28 cellular contexts compared by ENCODE assay signal in the genomic region with DNA sequence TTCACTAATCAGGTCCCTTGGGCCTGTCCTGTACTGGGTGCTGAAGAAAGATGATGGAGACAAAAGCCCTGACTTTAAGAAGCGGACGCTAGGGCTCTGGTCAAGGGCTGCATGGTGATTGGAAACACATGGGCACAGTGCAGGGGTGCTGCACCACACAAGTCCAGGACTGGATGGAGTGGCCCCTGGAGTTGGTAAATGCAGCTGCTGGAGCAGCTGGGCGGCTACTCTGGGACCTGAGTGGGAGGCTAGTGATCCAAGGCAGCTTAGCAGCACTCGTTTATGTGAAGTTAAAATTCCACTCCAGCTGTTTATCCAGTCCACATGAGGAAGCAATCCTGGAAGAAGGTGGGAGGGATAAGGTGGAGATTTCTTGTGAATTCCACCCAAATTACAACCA. TPM values are rescaled to one million over a fixed set of nuclear protein-coding genes. Genes with fewer than 3 reads are reported as not detected.
DNase-seq lines count a peak whose midpoint lies in the region; ATAC-seq, FAIRE-seq and TF ChIP-seq lines count a peak whose summit lies in the region.
"Had no signal": no experiment of that assay in that cellular context is flagged by ENCODE, and none has a peak within 500 bp of the region (broad histone marks: within the 10 kb centered on the region; RNA-seq: fewer than 3 reads in every experiment).

No MANE protein-coding gene starts in this region.

- H3K4me2 ChIP-seq in HepG2 (ENCODE audit: low read depth, low read length), result no peak overlapping the region
- no peak overlapping the region for H3K4me2 ChIP-seq in hepatocyte

- H3K27me3 ChIP-seq in HepG2 (ENCODE audit: control insufficient read depth in 1 of 2, insufficient read depth in 2 of 2, low read length in 2 of 2), result no peaks in the 10 kb centered on the region
- no peaks in the 10 kb centered on the region for H3K27me3 ChIP-seq in right lobe of liver
- no peaks in the 10 kb centered on the region for H3K27me3 ChIP-seq in hepatocyte

- TSS peak; percentile 5 for BruUV-seq in HepG2 (replicated peaks; lab: Mats Ljungman, UMichigan)

- peak overlapping the region; percentile 55 for H3K4me3 Mint-ChIP-seq in type B pancreatic cell
- H3K4me3 Mint-ChIP-seq: activated CD4-positive, alpha-beta T cell treated with anti-CD3 and anti-CD28 coated beads, Interleukin-2, amount 10 ng/mL, durations not matched to agents 7 days and 5 days; activated CD8-positive, alpha-beta memory T cell treated with anti-CD3 and anti-CD28 coated beads, Interleukin-2, amount 10 ng/mL, durations not matched to agents 7 days and 5 days; activated naive CD4-positive, alpha-beta T cell treated with anti-CD3 and anti-CD28 coated beads, Interleukin-2, amount 10 ng/mL, durations not matched to agents 7 days and 5 days; CD4-positive, CD25-positive, alpha-beta regulatory T cell; endodermal cell; HFFc6; natural killer cell had no signal

- WGBS in HepG2 (ENCODE audit: low lambda C conversion rate), result 94% methylated on average over 4 of the region's 4 CpGs
- WGBS in right lobe of liver (ENCODE audit: insufficient coverage, low coverage, low lambda C conversion rate, missing lambda C conversion rate), result 100% methylated on average over 1 of the region's 4 CpGs
- 39% methylated on average over 4 of the region's 4 CpGs for WGBS in hepatocyte (ENCODE audit: low lambda C conversion rate, missing lambda C conversion rate)

- peaks cover 57% of the 10 kb centered on the region for H3K79me2 ChIP-seq in HepG2 (ENCODE audit: insufficient read depth, low read length)
- H3K79me2 ChIP-seq in hepatocyte, result peaks cover 79% of the 10 kb centered on the region

- H3K36me3 Mint-ChIP-seq in type B pancreatic cell, result peaks cover 18% of the 10 kb centered on the region
- H3K36me3 Mint-ChIP-seq: activated CD8-positive, alpha-beta memory T cell treated with anti-CD3 and anti-CD28 coated beads, Interleukin-2, amount 10 ng/mL, durations not matched to agents 7 days and 5 days; activated naive CD4-positive, alpha-beta T cell treated with anti-CD3 and anti-CD28 coated beads, Interleukin-2, amount 10 ng/mL, durations not matched to agents 7 days and 5 days; CD4-positive, CD25-positive, alpha-beta regulatory T cell; natural killer cell had no signal

- no peaks in the 10 kb centered on the region for H3K9me2 ChIP-seq in hepatocyte (replicated peaks; ENCODE audit: insufficient read depth)

- CTCF ChIA-PET in HepG2 (lab: Yijun Ruan, JAX; ENCODE audit: low intra/inter-chr PET ratio, low total read pairs), result no interaction called here

- H3K27ac ChIP-seq in HepG2 (ENCODE audit: extremely low read length, insufficient read depth, low read length) (no peak overlapping the region), right lobe of liver (no peak overlapping the region), hepatocyte (peak overlapping the region; percentile 77)
- H3K27ac ChIP-seq: coronary artery, thoracic aorta, WERI-Rb-1 had no signal

- H3K9me3 Mint-ChIP-seq in type B pancreatic cell, result no peaks in the 10 kb centered on the region
- H3K9me3 Mint-ChIP-seq: activated CD4-positive, alpha-beta T cell treated with anti-CD3 and anti-CD28 coated beads, Interleukin-2, amount 10 ng/mL, durations not matched to agents 7 days and 5 days; activated naive CD4-positive, alpha-beta T cell treated with anti-CD3 and anti-CD28 coated beads, Interleukin-2, amount 10 ng/mL, durations not matched to agents 7 days and 5 days; endodermal cell; HFFc6; natural killer cell had no signal

- no peak for FAIRE-seq in HepG2 (lab: Jason Lieb, UNC)
- FAIRE-seq: D721Med had no signal

- peaks cover 52% of the 10 kb centered on the region for H3K4me1 ChIP-seq in HepG2 (ENCODE audit: insufficient read depth, low read length)
- peaks cover 0 to 50% (median 22%) of the 10 kb centered on the region in 4 donors for H3K4me1 ChIP-seq in right lobe of liver
- H3K4me1 ChIP-seq in hepatocyte (ENCODE audit: insufficient read depth), result peaks cover 43% of the 10 kb centered on the region

- no peak for TF ChIP-seq EP300 in HepG2 (IDR thresholded peaks at IDR 0.05; ENCODE audit: low read depth in 2 of 2, low read length in 2 of 2)
- TF ChIP-seq EP300 in HepG2 (CRISPR knock-in tag; IDR thresholded peaks at IDR 0.05; ENCODE audit: borderline replicate concordance), result no peak

- intact Hi-C loops in HepG2 (cut with micrococcal nuclease; ENCODE audit: unreplicated experiment) (loop anchor here (5.0 kb wide), 1 partner anchor 36 kb away; no protein-coding TSS in a partner anchor), right lobe of liver (cut with DNase I) (no loop called here)

- in situ Hi-C loops in HepG2 (cut with HindIII; ENCODE audit: extremely low pct_ligation_motif_present, low pct_unique_long_range_greater_than_20kb) (no loop called here), astrocyte of the spinal cord (cut with HindIII; ENCODE audit: low sequenced_read_pairs) (no loop called here)

- TF ChIP-seq RAD21 in HepG2 (CRISPR knock-in tag; IDR thresholded peaks at IDR 0.05), result no peak

- peak overlapping the region; percentile 15 for H3K27ac Mint-ChIP-seq in type B pancreatic cell
- H3K27ac Mint-ChIP-seq: activated CD4-positive, alpha-beta T cell treated with anti-CD3 and anti-CD28 coated beads, Interleukin-2, amount 10 ng/mL, durations not matched to agents 7 days and 5 days; activated CD8-positive, alpha-beta memory T cell treated with anti-CD3 and anti-CD28 coated beads, Interleukin-2, amount 10 ng/mL, durations not matched to agents 7 days and 5 days; activated naive CD4-positive, alpha-beta T cell treated with anti-CD3 and anti-CD28 coated beads, Interleukin-2, amount 10 ng/mL, durations not matched to agents 7 days and 5 days; CD4-positive, CD25-positive, alpha-beta regulatory T cell; endodermal cell; HFFc6; natural killer cell had no signal

- H4K20me1 ChIP-seq in HepG2 (ENCODE audit: insufficient read depth, low read length) (no peaks in the 10 kb centered on the region), hepatocyte (ENCODE audit: insufficient read depth, poor library complexity, severe bottlenecking) (peaks cover 7% of the 10 kb centered on the region)

- no peaks in the 10 kb centered on the region for H3K27me3 Mint-ChIP-seq in type B pancreatic cell

- H3K36me3 ChIP-seq in HepG2 (replicated peaks in 1 of 2; ENCODE audit: control insufficient read depth in 1 of 2, insufficient read depth in 2 of 2, low read length in 2 of 2) (peaks cover 5 to 25% of the 10 kb centered on the region in 2 experiments; a peak in 4 of 5 replicates), right lobe of liver (no peaks in the 10 kb centered on the region), hepatocyte (replicated peaks; ENCODE audit: insufficient read depth, low read depth) (no peaks in the 10 kb centered on the region)
- H3K36me3 ChIP-seq: thoracic aorta, WERI-Rb-1 had no signal

- TF ChIP-seq POLR2A in HepG2 (IDR thresholded peaks at IDR 0.05; ENCODE audit: insufficient read depth in 1 of 2, low read depth in 2 of 2, low read length in 2 of 2) (no peak), right lobe of liver (IDR thresholded peaks at IDR 0.05) (no peak)

- ATAC-seq in HepG2, result no peak
- no peak for ATAC-seq in right lobe of liver
- ATAC-seq: activated CD8-positive, alpha-beta memory T cell treated with anti-CD3 and anti-CD28 coated beads, Interleukin-2, amount 10 ng/mL, durations not matched to agents 7 days and 5 days; left lobe of liver; natural killer cell; stimulated activated naive CD8-positive, alpha-beta T cell treated with anti-CD3 and anti-CD28 coated beads, Interleukin-15, Interleukin-2, amounts not matched to agents 100 U/mL and 50 U/mL, for 24 hours had no signal

- no peak for TF ChIP-seq CTCF in HepG2 (CRISPR knock-in tag; IDR thresholded peaks at IDR 0.05)
- no peak for TF ChIP-seq CTCF in right lobe of liver (IDR thresholded peaks at IDR 0.05)
- no peak for TF ChIP-seq CTCF in astrocyte of the spinal cord (IDR thresholded peaks at IDR 0.05; ENCODE audit: low read depth, low read length)
- no peak for TF ChIP-seq CTCF in hepatocyte (IDR thresholded peaks at IDR 0.05; ENCODE audit: poor library complexity)
- no peak for TF ChIP-seq CTCF in type B pancreatic cell (conservative IDR thresholded peaks at IDR 0.05)

- H3K4me1 Mint-ChIP-seq in type B pancreatic cell (ENCODE audit: unreplicated experiment), result peaks cover 55% of the 10 kb centered on the region
- H3K4me1 Mint-ChIP-seq: activated naive CD4-positive, alpha-beta T cell treated with anti-CD3 and anti-CD28 coated beads, Interleukin-2, amount 10 ng/mL, durations not matched to agents 7 days and 5 days; CD4-positive, CD25-positive, alpha-beta regulatory T cell; natural killer cell had no signal

- POLR2A ChIA-PET in HepG2 (lab: Yijun Ruan, JAX), result no interaction called here

- H3K4me3 ChIP-seq in HepG2 (replicated peaks in 1 of 3; ENCODE audit: insufficient read depth in 1 of 3, low read depth in 2 of 3, low read length in 3 of 3) (no peak overlapping the region), right lobe of liver (no peak overlapping the region), astrocyte of the spinal cord (ENCODE audit: low read depth, low read length) (no peak overlapping the region), hepatocyte (no peak overlapping the region)
- H3K4me3 ChIP-seq: coronary artery, thoracic aorta had no signal

- no peak for DNase-seq in HepG2 (ENCODE audit: low spot score)
- DNase-seq in right lobe of liver, result no peak
- DNase-seq in astrocyte of the spinal cord (ENCODE audit: low read depth, low spot score), result peak; percentile 6
- DNase-seq in hepatocyte (ENCODE audit: low spot score), result peak; percentile 36
- peak; percentile 79 for DNase-seq in type B pancreatic cell (ENCODE audit: extremely low spot score, unreplicated experiment)
- DNase-seq in activated CD4-positive, alpha-beta T cell treated with anti-CD3 and anti-CD28 coated beads, Interleukin-2, amount 50 U/mL, for 4 hours, result no peak
- no peak for DNase-seq in MV-4-11 (lab: John Stamatoyannopoulos, UW)
- no peak for DNase-seq in NCI-H187 treated with DMSO at 0.1 percent for 48 hours (lab: John Stamatoyannopoulos, UW)
- DNase-seq: activated CD4-positive, alpha-beta T cell treated with anti-CD3 and anti-CD28 coated beads, Interleukin-2, amount 10 ng/mL, durations not matched to agents 7 days and 5 days; activated CD8-positive, alpha-beta memory T cell treated with anti-CD3 and anti-CD28 coated beads, Interleukin-2, amount 10 ng/mL, durations not matched to agents 7 days and 5 days; activated naive CD4-positive, alpha-beta T cell treated with anti-CD3 and anti-CD28 coated beads, Interleukin-2, amount 10 ng/mL, durations not matched to agents 7 days and 5 days; amygdala; CD4-positive, CD25-positive, alpha-beta regulatory T cell; endodermal cell; HFFc6; KBM-7; midbrain; natural killer cell; NCI-H1436 treated with DMSO at 0.1 percent for 48 hours; NCI-H526; stimulated activated CD4-positive, alpha-beta T cell treated with anti-CD3 and anti-CD28 coated beads, Interleukin-15, amount 100 ng/mL, for 24 hours; stimulated activated naive CD8-positive, alpha-beta T cell treated with anti-CD3 and anti-CD28 coated beads, Interleukin-15, Interleukin-2, amounts not matched to agents 100 U/mL and 50 U/mL, for 24 hours; T-helper 9 cell; WERI-Rb-1 had no signal

- no peak overlapping the region for H3K9ac ChIP-seq in HepG2 (ENCODE audit: insufficient read depth, low read depth, low read length)

- H2AFZ ChIP-seq in HepG2 (ENCODE audit: low read length) (no peak overlapping the region), hepatocyte (no peak overlapping the region)

- H3K9me3 ChIP-seq in HepG2 (ENCODE audit: low read length), result no peaks in the 10 kb centered on the region
- H3K9me3 ChIP-seq in right lobe of liver, result no peaks in the 10 kb centered on the region
- no peaks in the 10 kb centered on the region for H3K9me3 ChIP-seq in hepatocyte (ENCODE audit: low read depth)
- H3K9me3 ChIP-seq: thoracic aorta had no signal

RNA-seq across cellular contexts. Expression of gene MERTK, which starts 24.9 kb away (rescaled TPM):
- total RNA-seq in HepG2 (2016; rRNA removed; fragmentation: Illumina TruSeq; extraction: Trizol) (22.5 and 37.3 TPM in 2 replicates), right lobe of liver (10 to 100 TPM; 10.6 to 18.3 (median 13.1) TPM), hepatocyte (27.0 and 29.6 TPM in 2 replicates), type B pancreatic cell (ENCODE audit: low replicate concordance) (25.7 and 48.4 TPM in 2 replicates)
- 9.7 and 10.2 TPM in 2 replicates for total RNA-seq in HepG2 (2016; cell fraction: cytosol; rRNA removed; fragmentation: Illumina TruSeq; extraction: Trizol; ENCODE audit: low read depth)
- total RNA-seq in HepG2 (2016; cell fraction: insoluble cytoplasmic fraction; rRNA removed; fragmentation: Illumina TruSeq; extraction: Trizol), result 20.5 and 38.2 TPM in 2 replicates
- total RNA-seq in HepG2 (2016; cell fraction: membrane; rRNA removed; fragmentation: Illumina TruSeq; extraction: Trizol), result 9.9 and 11.4 TPM in 2 replicates
- total RNA-seq in HepG2 (2016; cell fraction: nucleus; rRNA removed; fragmentation: Illumina TruSeq; extraction: Trizol), result 62.8 and 64.0 TPM in 2 replicates
- polyA plus RNA-seq in HepG2 (2011; rRNA removed) (44.7 and 45.5 TPM in 2 replicates), hepatocyte (15.0 and 16.4 TPM in 2 replicates)
- polyA plus RNA-seq in HepG2 (2011; cell fraction: cytosol; rRNA removed), result 32.3 and 35.9 TPM in 2 replicates
- polyA plus RNA-seq in HepG2 (2011; cell fraction: nucleus; rRNA removed), result 74.2 and 85.4 TPM in 2 replicates
- 17.2 and 32.7 TPM in 2 replicates for polyA plus RNA-seq in HepG2 (2012)
- polyA plus RNA-seq in HepG2 (2016; cell fraction: cytosol; fragmentation: Illumina TruSeq; extraction: Trizol; ENCODE audit: low read depth), result 1.2 and 1.5 TPM in 2 replicates
- 16.7 and 17.4 TPM in 2 replicates for polyA plus RNA-seq in HepG2 (2016; cell fraction: insoluble cytoplasmic fraction; fragmentation: Illumina TruSeq; extraction: Trizol; ENCODE audit: low read depth)
- 3.4 TPM in 2 replicates for polyA plus RNA-seq in HepG2 (2016; cell fraction: membrane; fragmentation: Illumina TruSeq; extraction: Trizol; ENCODE audit: low read depth)
- polyA plus RNA-seq in HepG2 (2016; cell fraction: nucleus; fragmentation: Illumina TruSeq; extraction: Trizol; ENCODE audit: insufficient read depth, low read depth), result 67.5 and 78.5 TPM in 2 replicates
- polyA minus RNA-seq in HepG2 (2011; rRNA and poly(A)+ RNA removed; ENCODE audit: low replicate concordance), result 46.5 TPM in 1 of 2 replicates, not detected in the other
- polyA minus RNA-seq in HepG2 (2011; cell fraction: cytosol; rRNA and poly(A)+ RNA removed), result 24.0 and 26.2 TPM in 2 replicates
- 55.6 and 65.1 TPM in 2 replicates for polyA minus RNA-seq in HepG2 (2011; cell fraction: nucleus; rRNA and poly(A)+ RNA removed)
- total RNA-seq: HFFc6 had no signal
- polyA plus RNA-seq: CD4-positive, CD25-positive, alpha-beta regulatory T cell had no signal

RNA-seq across cellular contexts. Expression of gene ANAPC1, which starts 39.3 kb away (rescaled TPM):
- total RNA-seq in HepG2 (2016; rRNA removed; fragmentation: Illumina TruSeq; extraction: Trizol) (89.7 and 109 TPM in 2 replicates), right lobe of liver (10 to 100 TPM; 14.4 to 40.3 (median 17.7) TPM), hepatocyte (29.9 and 44.3 TPM in 2 replicates), type B pancreatic cell (ENCODE audit: low replicate concordance) (50.3 and 52.9 TPM in 2 replicates)
- total RNA-seq in HepG2 (2016; cell fraction: cytosol; rRNA removed; fragmentation: Illumina TruSeq; extraction: Trizol; ENCODE audit: low read depth), result 23.1 and 23.4 TPM in 2 replicates
- 86.7 and 103 TPM in 2 replicates for total RNA-seq in HepG2 (2016; cell fraction: insoluble cytoplasmic fraction; rRNA removed; fragmentation: Illumina TruSeq; extraction: Trizol)
- 38.6 and 43.3 TPM in 2 replicates for total RNA-seq in HepG2 (2016; cell fraction: membrane; rRNA removed; fragmentation: Illumina TruSeq; extraction: Trizol)
- 120 and 143 TPM in 2 replicates for total RNA-seq in HepG2 (2016; cell fraction: nucleus; rRNA removed; fragmentation: Illumina TruSeq; extraction: Trizol)
- polyA plus RNA-seq in HepG2 (2011; rRNA removed) (42.9 and 50.0 TPM in 2 replicates), hepatocyte (7.7 and 9.3 TPM in 2 replicates)
- 36.9 and 41.2 TPM in 2 replicates for polyA plus RNA-seq in HepG2 (2011; cell fraction: cytosol; rRNA removed)
- 48.7 and 54.2 TPM in 2 replicates for polyA plus RNA-seq in HepG2 (2011; cell fraction: nucleus; rRNA removed)
- 35.3 and 41.2 TPM in 2 replicates for polyA plus RNA-seq in HepG2 (2012)
- polyA plus RNA-seq in HepG2 (2016; cell fraction: cytosol; fragmentation: Illumina TruSeq; extraction: Trizol; ENCODE audit: low read depth), result 7.8 and 8.5 TPM in 2 replicates
- 40.8 and 44.3 TPM in 2 replicates for polyA plus RNA-seq in HepG2 (2016; cell fraction: insoluble cytoplasmic fraction; fragmentation: Illumina TruSeq; extraction: Trizol; ENCODE audit: low read depth)
- polyA plus RNA-seq in HepG2 (2016; cell fraction: membrane; fragmentation: Illumina TruSeq; extraction: Trizol; ENCODE audit: low read depth), result 10.7 and 11.8 TPM in 2 replicates
- 53.7 and 58.1 TPM in 2 replicates for polyA plus RNA-seq in HepG2 (2016; cell fraction: nucleus; fragmentation: Illumina TruSeq; extraction: Trizol; ENCODE audit: insufficient read depth, low read depth)
- 94.0 and 137 TPM in 2 replicates for polyA minus RNA-seq in HepG2 (2011; rRNA and poly(A)+ RNA removed; ENCODE audit: low replicate concordance)
- 65.4 and 74.5 TPM in 2 replicates for polyA minus RNA-seq in HepG2 (2011; cell fraction: cytosol; rRNA and poly(A)+ RNA removed)
- 223 and 242 TPM in 2 replicates for polyA minus RNA-seq in HepG2 (2011; cell fraction: nucleus; rRNA and poly(A)+ RNA removed)

Comparison
In these comparisons a context has a peak if more than half of its experiments do, and no peak if none do; other contexts are left out.
1. DNase-seq: peak in astrocyte of the spinal cord (single experiment), hepatocyte (single experiment) and type B pancreatic cell (single experiment); none in HepG2 (single experiment), right lobe of liver (0 of 3), activated CD4-positive, alpha-beta T cell treated with anti-CD3 and anti-CD28 coated beads, Interleukin-2, amount 50 U/mL, for 4 hours (0 of 2), MV-4-11 (single experiment) and NCI-H187 treated with DMSO at 0.1 percent for 48 hours (single experiment).